13 cellular contexts compared by ENCODE assay signal in genomic region chr11:86587559-86588193, GRCh38.
"Had no signal": no experiment of that assay in that cellular context is flagged by ENCODE, and none has a peak within 500 bp of the region (broad histone marks: within the 10 kb centered on the region; RNA-seq: fewer than 3 reads in every experiment).

No MANE protein-coding gene starts in this region.

- H3K4me3 ChIP-seq: body of pancreas, esophagus muscularis mucosa, left lung, ovary had no signal

- H3K27me3 ChIP-seq: body of pancreas, esophagus muscularis mucosa, left lung, ovary had no signal

- ATAC-seq: activated CD4-positive, alpha-beta T cell treated with anti-CD3 and anti-CD28 coated beads for 36 hours; activated CD8-positive, alpha-beta T cell treated with anti-CD3 and anti-CD28 coated beads, Interleukin-2, amount 10 ng/mL, durations not matched to agents 7 days and 5 days; body of pancreas; SK-N-SH treated with all-trans-retinoic acid at 6 μM for 48 hours had no signal

- H3K9me3 ChIP-seq: body of pancreas, esophagus muscularis mucosa, left lung, ovary had no signal

- DNase-seq: activated CD4-positive, alpha-beta T cell treated with anti-CD3 and anti-CD28 coated beads for 36 hours; activated CD8-positive, alpha-beta memory T cell treated with anti-CD3 and anti-CD28 coated beads, Interleukin-2, amount 50 U/mL, for 48 hours; activated CD8-positive, alpha-beta T cell treated with anti-CD3 and anti-CD28 coated beads, Interleukin-2, amount 10 ng/mL, durations not matched to agents 7 days and 5 days; amniotic stem cell; body of pancreas; foreskin melanocyte; ovary; stimulated activated CD4-positive, alpha-beta T cell treated with anti-CD3 and anti-CD28 coated beads, Interleukin-15, amount 100 ng/mL, for 24 hours; stimulated activated CD4-positive, alpha-beta T cell treated with anti-CD3 and anti-CD28 coated beads, Interleukin-4, amount 100 ng/mL, for 24 hours; WERI-Rb-1 had no signal

- H3K36me3 ChIP-seq: esophagus muscularis mucosa, left lung, ovary had no signal

- H3K27ac ChIP-seq: body of pancreas, ovary, WERI-Rb-1 had no signal
